8 cellular contexts compared by ENCODE assay signal in genomic region chr12:56258068-56258819, GRCh38. TPM values are rescaled to one million over a fixed set of nuclear protein-coding genes. Genes with fewer than 3 reads are reported as not detected.
A peak's percentile ranks its signal among the peaks of the same experiment; 100 is the strongest.
DNase-seq lines count a peak whose midpoint lies in the region; ATAC-seq and TF ChIP-seq lines count a peak whose summit lies in the region.

TSS of gene ANKRD52 (minus strand) at chr12:56258384. CDS start at chr12:56258269, 115 bp downstream.

- CTCF ChIA-PET in WTC11 (lab: Charles Lee), result interaction anchor here (0.5 to 4.9 kb wide), 38 partner anchors 9 to 379 kb away, joined by 3 to 66 read pairs (median 4); partner anchors contain the start of genes COQ10A, ESYT1, GLS2 and IL23A

- H3K36me3 Mint-ChIP-seq in WTC11, result peaks cover 28% of the 10 kb centered on the region

- peak within 1 kb of the TSS; percentile 95 for H3K4me3 Mint-ChIP-seq in WTC11

- in situ Hi-C loops in ACHN (cut with HindIII; ENCODE audit: low pct_ligation_motif_present, low pct_unique_long_range_greater_than_20kb, low sequenced_read_pairs), result no loop called here

- peak within 1 kb of the TSS; percentile 71 to 83 for H3K4me3 ChIP-seq in cardiac fibroblast (replicated peaks in 1 of 2; ENCODE audit: low read depth in 2 of 2, low read length in 2 of 2)

- DNase-seq in ACHN (peak; percentile 85), NCI-H2107 treated with DMSO at 0.1 percent for 48 hours (lab: John Stamatoyannopoulos, UW; ENCODE audit: unreplicated experiment) (peak; percentile 69), WTC11 (ENCODE audit: low spot score) (peak; percentile 76), cardiac fibroblast (ENCODE audit: low read depth in 2 of 2) (peak; percentile 69 to 85), iris pigment epithelial cell (ENCODE audit: low read depth) (peak; percentile 67)
- DNase-seq in stimulated activated CD4-positive, alpha-beta T cell treated with anti-CD3 and anti-CD28 coated beads, Interleukin-12 subunit alpha, Interleukin-12 subunit beta, amount 100 ng/mL, for 24 hours (ENCODE audit: low read depth in 2 of 2), result peak; percentile 54 to 71

- H3K27ac Mint-ChIP-seq in WTC11, result peak within 1 kb of the TSS; percentile 92

- 0 out of 2 replicates have a peak, but pooled peaks cover 4% of the 10 kb centered on the region for H3K27me3 Mint-ChIP-seq in WTC11 (ENCODE audit: low read depth)

- POLR2A ChIA-PET in WTC11 (lab: Charles Lee), result interaction anchor here (0.8 to 2.9 kb wide), 6 partner anchors 9 to 154 kb away, joined by 3 to 16 read pairs (median 4); partner anchors contain the start of genes COQ10A, RNF41 and SMARCC2

- TF ChIP-seq CTCF in WTC11 (IDR thresholded peaks at IDR 0.05) (peak; percentile 61), cardiac fibroblast (IDR thresholded peaks at IDR 0.05; ENCODE audit: low read depth, low read length) (peak; percentile 27)

- peak; percentile 67 for ATAC-seq in GM18520 (IDR thresholded peaks at IDR 0.05; ENCODE audit: unreplicated experiment)
- ATAC-seq in HG03045 (IDR thresholded peaks at IDR 0.05; ENCODE audit: unreplicated experiment), result peak; percentile 84
- peak; percentile 74 for ATAC-seq in WTC11

- peaks cover 18% of the 10 kb centered on the region for H3K4me1 Mint-ChIP-seq in WTC11

- H3K9me3 Mint-ChIP-seq in WTC11, result no peaks in the 10 kb centered on the region

TF ChIP-seq in WTC11, 78 proteins besides CTCF, POLR2A, EP300 and RAD21 (continues in another document):
- TF ChIP-seq HMGXB4 (CRISPR knock-in tag; IDR thresholded peaks at IDR 0.05) (peak; percentile 88), IRF1 (CRISPR knock-in tag; IDR thresholded peaks at IDR 0.05) (peak; percentile 62; the same call in 1 of the 2 replicates), EMX1 (CRISPR knock-in tag; IDR thresholded peaks at IDR 0.05) (no peak), MLX (CRISPR knock-in tag; IDR thresholded peaks at IDR 0.05) (0 out of 2 replicates have a peak, but pooled peaks have one; percentile 46), ETV6 (CRISPR knock-in tag; IDR thresholded peaks at IDR 0.05) (0 out of 2 replicates have a peak, but pooled peaks have one; percentile 20), ARID4B (CRISPR knock-in tag; IDR thresholded peaks at IDR 0.05; ENCODE audit: borderline replicate concordance) (peak; percentile 30; the same call in 1 of the 2 replicates), ZNF263 (CRISPR knock-in tag; IDR thresholded peaks at IDR 0.05; ENCODE audit: low read depth) (peak; percentile 38; the same call in 1 of the 2 replicates), SP1 (CRISPR knock-in tag; conservative IDR thresholded peaks at IDR 0.05) (peak; percentile 92), ZBTB21 (CRISPR knock-in tag; IDR thresholded peaks at IDR 0.05; ENCODE audit: borderline replicate concordance) (no peak), FOXP4 (CRISPR knock-in tag; IDR thresholded peaks at IDR 0.05) (peak; percentile 94), E2F5 (CRISPR knock-in tag; IDR thresholded peaks at IDR 0.05) (peak; percentile 51; the same call in 1 of the 2 replicates)

RNA-seq across cellular contexts. Expression of gene ANKRD52, which starts in this region (rescaled TPM):
- total RNA-seq in WTC11 (2021), result 33.0 to 41.2 TPM (median 38.6 TPM) in 3 replicates

Comparison
In these comparisons a context has a peak if more than half of its experiments do, and no peak if none do; other contexts are left out.
1. Peak in every context shown above with its lines: DNase-seq, ATAC-seq and H3K4me3 ChIP-seq.